In the genomic region with DNA sequence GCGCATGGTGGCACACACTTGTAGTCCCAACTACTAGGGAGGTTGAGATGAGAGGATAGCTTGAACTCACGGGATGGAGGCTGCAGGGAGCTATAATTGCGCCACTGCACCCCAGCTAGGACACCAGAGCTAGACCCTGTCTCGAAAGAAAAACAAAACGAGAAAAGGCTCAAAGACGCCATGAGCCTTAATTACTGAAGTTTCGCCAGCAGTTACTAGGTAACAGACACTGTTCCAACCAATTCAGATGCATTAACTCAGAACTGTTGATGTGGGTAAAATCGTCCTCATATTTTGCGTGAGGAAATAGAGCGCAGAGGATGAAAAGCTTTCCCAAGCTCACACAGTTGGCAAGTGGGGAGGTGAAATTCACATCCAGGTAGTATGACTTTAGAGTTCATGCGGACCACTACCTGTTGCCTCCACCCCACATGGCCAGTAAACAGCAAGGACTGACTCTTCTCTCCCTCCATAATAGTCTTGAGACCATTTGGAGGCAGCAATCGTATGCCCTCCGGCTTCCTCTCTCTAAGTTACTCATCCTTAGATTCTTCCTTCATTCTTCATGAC, we compare ENCODE assay signal across 33 cellular contexts. TPM values are rescaled to one million over a fixed set of nuclear protein-coding genes. Genes with fewer than 3 reads are reported as not detected.
"Had no signal": no experiment of that assay in that cellular context is flagged by ENCODE, and none has a peak within 500 bp of the region (broad histone marks: within the 10 kb centered on the region; RNA-seq: fewer than 3 reads in every experiment).

No MANE protein-coding gene starts in this region.

- H3K4me1 Mint-ChIP-seq: activated B cell treated with CpG ODN at 0.5 μM for 24 hours; central memory CD8-positive, alpha-beta T cell had no signal

- H3K36me3 Mint-ChIP-seq: activated naive CD8-positive, alpha-beta T cell had no signal

- H3K27me3 ChIP-seq: body of pancreas, esophagus muscularis mucosa, gastrocnemius medialis, heart left ventricle had no signal

- H3K36me3 ChIP-seq: esophagus muscularis mucosa, gastrocnemius medialis, heart left ventricle, WERI-Rb-1 had no signal

- H3K9me3 ChIP-seq: body of pancreas, esophagus muscularis mucosa, gastrocnemius medialis, heart left ventricle had no signal

- H3K4me3 Mint-ChIP-seq: activated B cell treated with CpG ODN at 0.5 μM for 24 hours; activated CD8-positive, alpha-beta T cell treated with anti-CD3 and anti-CD28 coated beads for 36 hours; activated naive CD8-positive, alpha-beta T cell; activated T-cell treated with anti-CD3 and anti-CD28 coated beads, Interleukin-2, amount 50 U/mL, for 4 hours; activated T-helper 17 cell treated with anti-CD3 and anti-CD28 coated beads, Interleukin-2, amount 50 U/mL, for 72 hours; central memory CD8-positive, alpha-beta T cell; dendritic cell treated with granulocyte-macrophage colony-stimulating factor and Interleukin-4, amounts not matched to agents 40 ng/mL and 50 ng/mL, for 4 days; T-helper 17 cell; T-helper 2 cell treated with Interferon-gamma antibody and Interleukin-4, amounts not matched to agents 5 μg/mL and 100 μg/mL, for 36 hours had no signal

- H3K4me1 ChIP-seq: body of pancreas, esophagus muscularis mucosa, foreskin keratinocyte, gastrocnemius medialis, heart left ventricle had no signal

- H3K9me3 Mint-ChIP-seq: activated T-cell treated with anti-CD3 and anti-CD28 coated beads, Interleukin-2, amount 50 U/mL, for 4 hours; central memory CD8-positive, alpha-beta T cell had no signal

- H3K27ac Mint-ChIP-seq: activated B cell treated with CpG ODN at 0.5 μM for 24 hours; activated CD8-positive, alpha-beta T cell treated with anti-CD3 and anti-CD28 coated beads for 36 hours; activated naive CD8-positive, alpha-beta T cell; activated T-helper 17 cell treated with anti-CD3 and anti-CD28 coated beads, Interleukin-2, amount 50 U/mL, for 72 hours; dendritic cell treated with granulocyte-macrophage colony-stimulating factor and Interleukin-4, amounts not matched to agents 40 ng/mL and 50 ng/mL, for 4 days; T-helper 17 cell; T-helper 2 cell treated with Interferon-gamma antibody and Interleukin-4, amounts not matched to agents 5 μg/mL and 100 μg/mL, for 36 hours had no signal

- ATAC-seq: activated CD4-positive, CD25-positive, alpha-beta regulatory T cell treated with anti-CD3 and anti-CD28 coated beads, Interleukin-2, amount 50 U/mL, for 24 hours; activated CD8-positive, alpha-beta T cell treated with anti-CD3 and anti-CD28 coated beads for 36 hours; activated T-cell treated with anti-CD3 and anti-CD28 coated beads, Interleukin-2, amount 50 U/mL, for 4 hours; activated T-helper 17 cell treated with anti-CD3 and anti-CD28 coated beads, Interleukin-2, amount 50 U/mL, for 72 hours; body of pancreas; foreskin keratinocyte; gastrocnemius medialis; heart left ventricle; T-helper 17 cell had no signal

- H3K4me3 ChIP-seq: body of pancreas, coronary artery, dorsolateral prefrontal cortex, esophagus muscularis mucosa, gastrocnemius medialis, heart left ventricle had no signal

- H3K27ac ChIP-seq: body of pancreas, coronary artery, dorsolateral prefrontal cortex, esophagus muscularis mucosa, foreskin keratinocyte, gastrocnemius medialis, heart left ventricle, WERI-Rb-1 had no signal

- H3K27me3 Mint-ChIP-seq: activated naive CD8-positive, alpha-beta T cell; central memory CD8-positive, alpha-beta T cell; dendritic cell treated with granulocyte-macrophage colony-stimulating factor and Interleukin-4, amounts not matched to agents 40 ng/mL and 50 ng/mL, for 4 days had no signal

- DNase-seq: activated B cell treated with CpG ODN at 0.5 μM for 24 hours; activated CD4-positive, alpha-beta T cell treated with anti-CD3 and anti-CD28 coated beads for 48 hours; activated CD4-positive, alpha-beta T cell treated with anti-CD3 and anti-CD28 coated beads, Interleukin-2, amount 50 U/mL, for 1 hour; activated CD4-positive, alpha-beta T cell treated with anti-CD3 and anti-CD28 coated beads, Interleukin-2, amount 50 U/mL, for 48 hours; activated CD8-positive, alpha-beta memory T cell treated with anti-CD3 and anti-CD28 coated beads for 24 hours; activated CD8-positive, alpha-beta T cell treated with anti-CD3 and anti-CD28 coated beads for 36 hours; activated effector memory CD4-positive, alpha-beta T cell treated with Interleukin-2 at 50 U/mL for 16 hours; activated gamma-delta T cell treated with Interleukin-2 at 50 U/mL for 16 hours; activated naive CD4-positive, alpha-beta T cell treated with anti-CD3 and anti-CD28 coated beads, Interleukin-2, amount 50 U/mL, for 16 hours; activated naive CD4-positive, alpha-beta T cell treated with Interleukin-2 at 50 U/mL for 16 hours; activated T-cell treated with anti-CD3 and anti-CD28 coated beads, Interleukin-2, amount 50 U/mL, for 4 hours; amygdala; aorta; body of pancreas; dorsolateral prefrontal cortex; effector memory CD4-positive, alpha-beta T cell; erythroblast; foreskin keratinocyte; gastrocnemius medialis; glutamatergic neuron; heart left ventricle; T-helper 1 cell; T-helper 17 cell; T1000; WERI-Rb-1 had no signal

RNA-seq across cellular contexts. Expression of a gene that starts 40.1 kb away (rescaled TPM):
- total RNA-seq: activated CD8-positive, alpha-beta T cell treated with anti-CD3 and anti-CD28 coated beads for 36 hours had no signal
